ENCODE assay signal across 8 cellular contexts in genomic region chr1:211680752-211681327, GRCh38. TPM values are rescaled to one million over a fixed set of nuclear protein-coding genes. Genes with fewer than 3 reads are reported as not detected.
DNase-seq lines count a peak whose midpoint lies in the region; ATAC-seq and TF ChIP-seq lines count a peak whose summit lies in the region.

No MANE protein-coding gene starts in this region.

- no peaks in the 10 kb centered on the region for H3K9me3 Mint-ChIP-seq in GM23338
- H3K9me3 Mint-ChIP-seq in stimulated activated naive CD8-positive, alpha-beta T cell treated with anti-CD3 and anti-CD28 coated beads, Interleukin-15, Interleukin-2, amounts not matched to agents 100 ng/mL and 50 ng/mL, for 24 hours, result no peaks in the 10 kb centered on the region

- H3K4me3 ChIP-seq in GM23338 (no peak overlapping the region), PC-9 (no peak overlapping the region), neural cell (ENCODE audit: low read length) (no peak overlapping the region)

- peak; percentile 63 for ATAC-seq in GM23338
- peak; percentile 84 for ATAC-seq in esophagus mucosa

- no peaks in the 10 kb centered on the region for H3K36me3 Mint-ChIP-seq in GM23338 (ENCODE audit: low read depth)
- H3K36me3 Mint-ChIP-seq in stimulated activated naive CD8-positive, alpha-beta T cell treated with anti-CD3 and anti-CD28 coated beads, Interleukin-15, Interleukin-2, amounts not matched to agents 100 ng/mL and 50 ng/mL, for 24 hours (ENCODE audit: low read depth), result no peaks in the 10 kb centered on the region

- no TSS peak for BruUV-seq in PC-9 (replicated peaks; lab: Mats Ljungman, UMichigan)

- peak; percentile 67 to 73 for TF ChIP-seq CTCF in GM23338 (conservative IDR thresholded peaks at IDR 0.05; ENCODE audit: low read depth in 2 of 2)
- TF ChIP-seq CTCF in PC-9 (conservative IDR thresholded peaks at IDR 0.05), result peak; percentile 79
- TF ChIP-seq CTCF in neural cell (IDR thresholded peaks at IDR 0.05; ENCODE audit: poor library complexity, severe bottlenecking), result peak; percentile 96

- H3K9me2 ChIP-seq in GM23338 (ENCODE audit: insufficient read depth) (no peaks in the 10 kb centered on the region), PC-9 (ENCODE audit: insufficient read depth) (no peaks in the 10 kb centered on the region), neural cell (ENCODE audit: insufficient read depth, low read length) (no peaks in the 10 kb centered on the region)

- TF ChIP-seq EP300 in neural cell (conservative IDR thresholded peaks at IDR 0.05; ENCODE audit: poor library complexity, severe bottlenecking), result no peak

- H3K4me2 ChIP-seq in GM23338, result no peak overlapping the region
- H3K4me2 ChIP-seq in PC-9, result no peak overlapping the region; the same call in 1 of the 2 replicates
- H3K4me2 ChIP-seq in neural cell (ENCODE audit: low read length), result no peak overlapping the region

- intact Hi-C loops in PC-9 (cut with micrococcal nuclease; ENCODE audit: unreplicated experiment), result loop anchor here (1.0 to 10.0 kb wide), 6 partner anchors 150 to 1316 kb away; partner anchors contain the start of genes DTL, INTS7 and LPGAT1

- no peak overlapping the region for H2AFZ ChIP-seq in GM23338
- 0 out of 2 replicates have a peak overlapping the region, but pooled peaks have one; percentile 11 for H2AFZ ChIP-seq in PC-9
- H2AFZ ChIP-seq in neural cell (ENCODE audit: low read depth, low read length), result peak overlapping the region; percentile 31

- H3K9ac ChIP-seq in neural cell (ENCODE audit: low read length), result no peak overlapping the region

- H3K4me3 Mint-ChIP-seq in GM23338, result no peak overlapping the region
- H3K4me3 Mint-ChIP-seq in stimulated activated naive CD8-positive, alpha-beta T cell treated with anti-CD3 and anti-CD28 coated beads, Interleukin-15, Interleukin-2, amounts not matched to agents 100 ng/mL and 50 ng/mL, for 24 hours, result no peak overlapping the region

- H3K4me1 Mint-ChIP-seq in GM23338, result peaks cover 9% of the 10 kb centered on the region
- H3K4me1 Mint-ChIP-seq in stimulated activated naive CD8-positive, alpha-beta T cell treated with anti-CD3 and anti-CD28 coated beads, Interleukin-15, Interleukin-2, amounts not matched to agents 100 ng/mL and 50 ng/mL, for 24 hours (ENCODE audit: low read depth), result peaks cover 22% of the 10 kb centered on the region

- peaks cover 11% of the 10 kb centered on the region for H3K27me3 Mint-ChIP-seq in GM23338 (ENCODE audit: insufficient read depth, low read depth, poor library complexity)
- no peaks in the 10 kb centered on the region for H3K27me3 Mint-ChIP-seq in stimulated activated naive CD8-positive, alpha-beta T cell treated with anti-CD3 and anti-CD28 coated beads, Interleukin-15, Interleukin-2, amounts not matched to agents 100 ng/mL and 50 ng/mL, for 24 hours

- H4K20me1 ChIP-seq in GM23338 (replicated peaks; ENCODE audit: insufficient read depth), result no peaks in the 10 kb centered on the region
- no peaks in the 10 kb centered on the region for H4K20me1 ChIP-seq in PC-9 (ENCODE audit: insufficient read depth)
- no peaks in the 10 kb centered on the region for H4K20me1 ChIP-seq in neural cell (ENCODE audit: insufficient read depth)

- H3K9me3 ChIP-seq in PC-9 (ENCODE audit: insufficient read depth, low read depth) (no peaks in the 10 kb centered on the region), neural cell (ENCODE audit: low read length) (no peaks in the 10 kb centered on the region)

- DNase-seq in EL (peak; percentile 84), GM23338 (ENCODE audit: low spot score) (peak; percentile 84), Kasumi-1 (lab: John Stamatoyannopoulos, UW) (peak; percentile 84 to 92), PC-9 (peak; percentile 63 to 81), activated T-cell treated with anti-CD3 and anti-CD28 coated beads for 4 hours (peak; percentile 48)

- CTCF ChIA-PET in PC-9 (lab: Charles Lee), result interaction anchor here (0.5 to 1.5 kb wide), 15 partner anchors 107 to 1230 kb away, joined by 3 to 47 read pairs (median 6); partner anchors contain the start of genes DTL and INTS7

- H3K79me2 ChIP-seq in GM23338 (replicated peaks; ENCODE audit: insufficient read depth) (no peaks in the 10 kb centered on the region), PC-9 (ENCODE audit: low read depth) (no peaks in the 10 kb centered on the region), neural cell (replicated peaks; ENCODE audit: insufficient read depth, low read length) (no peaks in the 10 kb centered on the region)

- POLR2A ChIA-PET in PC-9 (lab: Charles Lee; ENCODE audit: unreplicated experiment), result interaction anchor here (0.6 to 1.5 kb wide), 3 partner anchors 343 to 788 kb away, joined by 3 to 8 read pairs (median 3); partner anchors contain the start of genes DTL and INTS7

- no peak overlapping the region for H3K27ac ChIP-seq in GM23338 (ENCODE audit: low read depth)
- no peak overlapping the region for H3K27ac ChIP-seq in PC-9
- H3K27ac ChIP-seq in neural cell (ENCODE audit: low read length), result peak overlapping the region; percentile 18

- TF ChIP-seq RAD21 in neural cell (conservative IDR thresholded peaks at IDR 0.05), result peak; percentile 92

- H3K27me3 ChIP-seq in GM23338 (ENCODE audit: insufficient read depth) (no peaks in the 10 kb centered on the region), PC-9 (ENCODE audit: insufficient read depth, low read depth) (no peaks in the 10 kb centered on the region), neural cell (ENCODE audit: insufficient read depth, low read depth, low read length) (no peaks in the 10 kb centered on the region)

- H3K27ac Mint-ChIP-seq in GM23338, result no peak overlapping the region
- peak overlapping the region; percentile 56 for H3K27ac Mint-ChIP-seq in stimulated activated naive CD8-positive, alpha-beta T cell treated with anti-CD3 and anti-CD28 coated beads, Interleukin-15, Interleukin-2, amounts not matched to agents 100 ng/mL and 50 ng/mL, for 24 hours

- no peaks in the 10 kb centered on the region for H3K4me1 ChIP-seq in GM23338 (ENCODE audit: insufficient read depth)
- no peaks in the 10 kb centered on the region; the same call in 1 of the 2 replicates for H3K4me1 ChIP-seq in PC-9 (replicated peaks; ENCODE audit: insufficient read depth)

- H3F3A ChIP-seq in GM23338 (replicated peaks; ENCODE audit: low read depth) (no peaks in the 10 kb centered on the region), PC-9 (ENCODE audit: insufficient read depth, low read depth) (peaks cover 5% of the 10 kb centered on the region; the same call in 1 of the 2 replicates), neural cell (ENCODE audit: insufficient read depth, low read length, poor library complexity, severe bottlenecking) (no peaks in the 10 kb centered on the region)

- no peaks in the 10 kb centered on the region for H3K36me3 ChIP-seq in GM23338 (ENCODE audit: insufficient read depth)
- H3K36me3 ChIP-seq in PC-9 (ENCODE audit: low read depth), result no peaks in the 10 kb centered on the region
- H3K36me3 ChIP-seq in neural cell (ENCODE audit: insufficient read depth, low read length), result no peaks in the 10 kb centered on the region

TF ChIP-seq in GM23338, 12 proteins besides CTCF, POLR2A, EP300 and RAD21:
- TF ChIP-seq NANOG (IDR thresholded peaks at IDR 0.05; ENCODE audit: borderline replicate concordance) (no peak), EZH2phosphoT487 (IDR thresholded peaks at IDR 0.05; ENCODE audit: unreplicated experiment) (no peak)

TF ChIP-seq in neural cell, 6 proteins besides CTCF, POLR2A, EP300 and RAD21:
- TF ChIP-seq SMC3 (conservative IDR thresholded peaks at IDR 0.05; ENCODE audit: poor library complexity) (peak; percentile 85), EZH2 (IDR thresholded peaks at IDR 0.05; ENCODE audit: borderline replicate concordance, insufficient read depth, low read length, poor library complexity, severe bottlenecking) (no peak)

RNA-seq across cellular contexts. Expression of gene NEK2, which starts 5.4 kb away (rescaled TPM):
- total RNA-seq in GM23338 (2014; rRNA removed; shearing (Covaris generic)), result 19.1 and 24.9 TPM in 2 replicates
- polyA plus RNA-seq in GM23338 (2016; fragmentation: Nextera tagmentation; extraction: Ambion mirVana), result 15.8 and 17.0 TPM in 2 replicates
- total RNA-seq in PC-9 (2021), result 56.0 and 60.5 TPM in 2 replicates
- 9.8 TPM for total RNA-seq in esophagus mucosa
- 0.98 and 1.1 TPM in 2 replicates for polyA plus RNA-seq in neural cell
- polyA minus RNA-seq in neural cell, result 0.97 and 1.3 TPM in 2 replicates
